In genomic region chr1:6033986-6034749, GRCh38 we compare ENCODE assay signal across 8 cellular contexts. TPM values are rescaled to one million over a fixed set of nuclear protein-coding genes. Genes with fewer than 3 reads are reported as not detected.
DNase-seq lines count a peak whose midpoint lies in the region; ATAC-seq and TF ChIP-seq lines count a peak whose summit lies in the region.

No MANE protein-coding gene starts in this region.

- no peaks in the 10 kb centered on the region for H3K27me3 Mint-ChIP-seq in CD4-positive, alpha-beta T cell
- H3K27me3 Mint-ChIP-seq in activated CD4-positive, alpha-beta T cell treated with anti-CD3 and anti-CD28 coated beads, Interleukin-2, amount 10 ng/mL, durations not matched to agents 24 days and 14 days = no peaks in the 10 kb centered on the region
- no peaks in the 10 kb centered on the region for H3K27me3 Mint-ChIP-seq in effector memory CD8-positive, alpha-beta T cell

- intact Hi-C loops in CD4-positive, alpha-beta T cell (cut with DNase I, micrococcal nuclease) = no loop called here
- intact Hi-C loops in activated CD4-positive, alpha-beta T cell treated with anti-CD3 and anti-CD28 coated beads, Interleukin-2, amount 10 ng/mL, durations not matched to agents 24 days and 14 days (cut with micrococcal nuclease) = no loop called here
- intact Hi-C loops in mucosa of descending colon (cut with DNase I, micrococcal nuclease) = no loop called here

- H3K4me3 Mint-ChIP-seq in CD4-positive, alpha-beta T cell = peak overlapping the region; percentile 15
- H3K4me3 Mint-ChIP-seq in activated CD4-positive, alpha-beta T cell treated with anti-CD3 and anti-CD28 coated beads, Interleukin-2, amount 10 ng/mL, durations not matched to agents 24 days and 14 days = no peak overlapping the region
- peak overlapping the region; percentile 44 to 67 for H3K4me3 Mint-ChIP-seq in effector memory CD8-positive, alpha-beta T cell

- H3K4me3 ChIP-seq in mucosa of descending colon = no peak overlapping the region

- peaks cover 61% of the 10 kb centered on the region for H3K36me3 Mint-ChIP-seq in CD4-positive, alpha-beta T cell (ENCODE audit: low read depth)
- peaks cover 57% of the 10 kb centered on the region for H3K36me3 Mint-ChIP-seq in activated CD4-positive, alpha-beta T cell treated with anti-CD3 and anti-CD28 coated beads, Interleukin-2, amount 10 ng/mL, durations not matched to agents 24 days and 14 days (ENCODE audit: low read depth)
- peaks cover 32% of the 10 kb centered on the region for H3K36me3 Mint-ChIP-seq in effector memory CD8-positive, alpha-beta T cell (ENCODE audit: insufficient read depth)

- H3K4me1 Mint-ChIP-seq in CD4-positive, alpha-beta T cell (ENCODE audit: low read depth) = peaks cover 78% of the 10 kb centered on the region
- H3K4me1 Mint-ChIP-seq in activated CD4-positive, alpha-beta T cell treated with anti-CD3 and anti-CD28 coated beads, Interleukin-2, amount 10 ng/mL, durations not matched to agents 24 days and 14 days = peaks cover 66% of the 10 kb centered on the region
- H3K4me1 Mint-ChIP-seq in effector memory CD8-positive, alpha-beta T cell (ENCODE audit: low read depth in 2 of 2) = peaks cover 73 to 82% of the 10 kb centered on the region in 2 donors

- peak in 7 of 10 experiments; percentile 22 to 43 (median 27) for DNase-seq in CD4-positive, alpha-beta T cell
- peak; percentile 78 for DNase-seq in activated CD4-positive, alpha-beta T cell treated with anti-CD3 and anti-CD28 coated beads, Interleukin-2, amount 10 ng/mL, durations not matched to agents 24 days and 14 days
- DNase-seq in effector memory CD8-positive, alpha-beta T cell = peak; percentile 14 to 27 (median 26)
- peak in 2 of 3 donors; percentile 61 to 65 for DNase-seq in mucosa of descending colon
- DNase-seq in ureter (ENCODE audit: low spot score) = no peak

- POLR2A ChIA-PET in CD4-positive, alpha-beta T cell (lab: Charles Lee) = no interaction called here

- ATAC-seq in CD4-positive, alpha-beta T cell (ENCODE audit: poor library complexity) = peak; percentile 69
- ATAC-seq in effector memory CD8-positive, alpha-beta T cell (replicated peaks) = peak; percentile 56
- ATAC-seq in mucosa of descending colon (peak; percentile 87), GM18907 (IDR thresholded peaks at IDR 0.05; ENCODE audit: unreplicated experiment) (no peak), HG02610 (IDR thresholded peaks at IDR 0.05; ENCODE audit: unreplicated experiment) (no peak)

- no peak for TF ChIP-seq EP300 in Ishikawa (IDR thresholded peaks at IDR 0.05; ENCODE audit: borderline replicate concordance)

- H3K36me3 ChIP-seq in mucosa of descending colon (ENCODE audit: low read depth) = no peaks in the 10 kb centered on the region

- H3K27me3 ChIP-seq in CD4-positive, alpha-beta T cell (ENCODE audit: control insufficient read depth, insufficient read depth, low read length) = no peaks in the 10 kb centered on the region

- H3K27ac ChIP-seq in CD4-positive, alpha-beta T cell (ENCODE audit: low read depth, low read length) = no peak overlapping the region

- H3K4me1 ChIP-seq in mucosa of descending colon (ENCODE audit: low read depth) = no peaks in the 10 kb centered on the region

- peak; percentile 57 for TF ChIP-seq CTCF in CD4-positive, alpha-beta T cell (IDR thresholded peaks at IDR 0.05)
- TF ChIP-seq CTCF in mucosa of descending colon (IDR thresholded peaks at IDR 0.05) = peak; percentile 40

- no peaks in the 10 kb centered on the region for H3K9me3 Mint-ChIP-seq in CD4-positive, alpha-beta T cell
- no peaks in the 10 kb centered on the region for H3K9me3 Mint-ChIP-seq in activated CD4-positive, alpha-beta T cell treated with anti-CD3 and anti-CD28 coated beads, Interleukin-2, amount 10 ng/mL, durations not matched to agents 24 days and 14 days
- H3K9me3 Mint-ChIP-seq in effector memory CD8-positive, alpha-beta T cell = no peaks in the 10 kb centered on the region

- peak overlapping the region; percentile 51 for H3K27ac Mint-ChIP-seq in CD4-positive, alpha-beta T cell
- H3K27ac Mint-ChIP-seq in activated CD4-positive, alpha-beta T cell treated with anti-CD3 and anti-CD28 coated beads, Interleukin-2, amount 10 ng/mL, durations not matched to agents 24 days and 14 days = no peak overlapping the region
- peak overlapping the region; percentile 72 to 94 for H3K27ac Mint-ChIP-seq in effector memory CD8-positive, alpha-beta T cell

- CTCF ChIA-PET in CD4-positive, alpha-beta T cell (lab: Charles Lee) = interaction anchor here (0.8 to 1.1 kb wide), 3 partner anchors 8 to 52 kb away, joined by 3 to 6 read pairs (median 3); partner anchors contain the start of gene NPHP4

- peak; percentile 42 for TF ChIP-seq RAD21 in Ishikawa (IDR thresholded peaks at IDR 0.05; ENCODE audit: low read depth)

- H3K9me3 ChIP-seq in CD4-positive, alpha-beta T cell (ENCODE audit: control insufficient read depth, low read length) = no peaks in the 10 kb centered on the region
- H3K9me3 ChIP-seq in mucosa of descending colon = no peaks in the 10 kb centered on the region

TF ChIP-seq in Ishikawa, 13 proteins besides CTCF, POLR2A, EP300 and RAD21:
- TF ChIP-seq MAX (IDR thresholded peaks at IDR 0.05) (peak; percentile 58), USF1 (IDR thresholded peaks at IDR 0.05) (no peak), TCF12 (IDR thresholded peaks at IDR 0.05; ENCODE audit: low read depth) (no peak), YY1 (IDR thresholded peaks at IDR 0.05; ENCODE audit: low read depth) (no peak)
- TF ChIP-seq, protein P1, sequence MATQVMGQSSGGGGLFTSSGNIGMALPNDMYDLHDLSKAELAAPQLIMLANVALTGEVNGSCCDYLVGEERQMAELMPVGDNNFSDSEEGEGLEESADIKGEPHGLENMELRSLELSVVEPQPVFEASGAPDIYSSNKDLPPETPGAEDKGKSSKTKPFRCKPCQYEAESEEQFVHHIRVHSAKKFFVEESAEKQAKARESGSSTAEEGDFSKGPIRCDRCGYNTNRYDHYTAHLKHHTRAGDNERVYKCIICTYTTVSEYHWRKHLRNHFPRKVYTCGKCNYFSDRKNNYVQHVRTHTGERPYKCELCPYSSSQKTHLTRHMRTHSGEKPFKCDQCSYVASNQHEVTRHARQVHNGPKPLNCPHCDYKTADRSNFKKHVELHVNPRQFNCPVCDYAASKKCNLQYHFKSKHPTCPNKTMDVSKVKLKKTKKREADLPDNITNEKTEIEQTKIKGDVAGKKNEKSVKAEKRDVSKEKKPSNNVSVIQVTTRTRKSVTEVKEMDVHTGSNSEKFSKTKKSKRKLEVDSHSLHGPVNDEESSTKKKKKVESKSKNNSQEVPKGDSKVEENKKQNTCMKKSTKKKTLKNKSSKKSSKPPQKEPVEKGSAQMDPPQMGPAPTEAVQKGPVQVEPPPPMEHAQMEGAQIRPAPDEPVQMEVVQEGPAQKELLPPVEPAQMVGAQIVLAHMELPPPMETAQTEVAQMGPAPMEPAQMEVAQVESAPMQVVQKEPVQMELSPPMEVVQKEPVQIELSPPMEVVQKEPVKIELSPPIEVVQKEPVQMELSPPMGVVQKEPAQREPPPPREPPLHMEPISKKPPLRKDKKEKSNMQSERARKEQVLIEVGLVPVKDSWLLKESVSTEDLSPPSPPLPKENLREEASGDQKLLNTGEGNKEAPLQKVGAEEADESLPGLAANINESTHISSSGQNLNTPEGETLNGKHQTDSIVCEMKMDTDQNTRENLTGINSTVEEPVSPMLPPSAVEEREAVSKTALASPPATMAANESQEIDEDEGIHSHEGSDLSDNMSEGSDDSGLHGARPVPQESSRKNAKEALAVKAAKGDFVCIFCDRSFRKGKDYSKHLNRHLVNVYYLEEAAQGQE (IDR thresholded peaks at IDR 0.05; ENCODE audit: low read depth) = no peak

RNA-seq across cellular contexts. Expression of gene KCNAB2, which starts 11.5 kb away (rescaled TPM):
- 100 to 1,000 TPM; 147 to 155 TPM for total RNA-seq in CD4-positive, alpha-beta T cell
- total RNA-seq in activated CD4-positive, alpha-beta T cell treated with anti-CD3 and anti-CD28 coated beads, Interleukin-2, amount 10 ng/mL, durations not matched to agents 24 days and 14 days = 261 and 262 TPM in 2 replicates
- total RNA-seq in mucosa of descending colon (10 to 100 TPM in 2 of 3 donors, 1 to 10 TPM in 1; 6.9 to 15.7 (median 11.8) TPM), ureter (17.5 TPM)

RNA-seq across cellular contexts. Expression of gene NPHP4, which starts 41.9 kb away (rescaled TPM):
- total RNA-seq in CD4-positive, alpha-beta T cell = 1 to 10 TPM; 6.2 to 7.7 TPM
- total RNA-seq in activated CD4-positive, alpha-beta T cell treated with anti-CD3 and anti-CD28 coated beads, Interleukin-2, amount 10 ng/mL, durations not matched to agents 24 days and 14 days = 20.0 and 21.0 TPM in 2 replicates
- total RNA-seq in mucosa of descending colon = 10 to 100 TPM in 2 of 3 donors, 1 to 10 TPM in 1; 7.5 to 12.2 (median 10.3) TPM
- total RNA-seq in ureter = 15.3 TPM

Comparison
In these comparisons a context has a peak if more than half of its experiments do, and no peak if none do; other contexts are left out.
1. ATAC-seq: peak in CD4-positive, alpha-beta T cell (single experiment), effector memory CD8-positive, alpha-beta T cell (single experiment) and mucosa of descending colon (single experiment); none in GM18907 (single experiment) and HG02610 (single experiment).